1 cellular context compared by ENCODE assay signal in genomic region chr11:57775474-57775873, GRCh38.
TF ChIP-seq lines count a peak whose summit lies in the region.

No MANE protein-coding gene starts in this region.

TF ChIP-seq in HepG2, 621 proteins besides CTCF, POLR2A, EP300 and RAD21:
- TF ChIP-seq ZNF432 (CRISPR knock-in tag; IDR thresholded peaks at IDR 0.05; ENCODE audit: borderline replicate concordance): no peak
- TF ChIP-seq ZNF570 (CRISPR knock-in tag; IDR thresholded peaks at IDR 0.05; ENCODE audit: borderline replicate concordance): no peak
- TF ChIP-seq ZNF232 (CRISPR knock-in tag; IDR thresholded peaks at IDR 0.05; ENCODE audit: borderline replicate concordance): no peak
- no peak for TF ChIP-seq BCL3 (CRISPR knock-in tag; IDR thresholded peaks at IDR 0.05)
TF ChIP-seq in HepG2: peak in this region for 0.
